17 cellular contexts compared by ENCODE assay signal in genomic region chr13:78299832-78300623, GRCh38.
DNase-seq lines count a peak whose midpoint lies in the region; ATAC-seq and TF ChIP-seq lines count a peak whose summit lies in the region.
"Had no signal": no experiment of that assay in that cellular context is flagged by ENCODE, and none has a peak within 500 bp of the region (broad histone marks: within the 10 kb centered on the region; RNA-seq: fewer than 3 reads in every experiment).

No MANE protein-coding gene starts in this region.

- peak; percentile 51 for ATAC-seq in GM19372 (IDR thresholded peaks at IDR 0.05; ENCODE audit: low read depth, unreplicated experiment)
- peak; percentile 92 for ATAC-seq in HG02610 (IDR thresholded peaks at IDR 0.05; ENCODE audit: unreplicated experiment)
- peak; percentile 68 for ATAC-seq in HG03342 (IDR thresholded peaks at IDR 0.05; ENCODE audit: unreplicated experiment)
- no peak for ATAC-seq in T-helper 17 cell
- ATAC-seq: gastrocnemius medialis had no signal

- H3K4me1 ChIP-seq in right atrium auricular region = no peaks in the 10 kb centered on the region
- H3K4me1 ChIP-seq: gastrocnemius medialis, prostate gland, uterus had no signal

- CTCF ChIA-PET in Calu3 (lab: Charles Lee) = no interaction called here

- DNase-seq in GM13977 (ENCODE audit: low spot score) = peak; percentile 2
- DNase-seq in Calu3 = no peak
- DNase-seq in T-helper 17 cell = no peak
- DNase-seq in right atrium auricular region (ENCODE audit: low spot score) = no peak
- DNase-seq in caudate nucleus (lab: John Stamatoyannopoulos, UW) = no peak
- DNase-seq: activated CD4-positive, alpha-beta memory T cell treated with anti-CD3 and anti-CD28 coated beads for 36 hours; activated gamma-delta T cell; gastrocnemius medialis; kidney; NCI-H1048; NCI-H510A; uterus had no signal

- no peaks in the 10 kb centered on the region for H3K9me3 ChIP-seq in T-helper 17 cell (ENCODE audit: control insufficient read depth, low read length, poor library complexity, severe bottlenecking)
- no peaks in the 10 kb centered on the region for H3K9me3 ChIP-seq in right atrium auricular region
- H3K9me3 ChIP-seq: gastrocnemius medialis, prostate gland, uterus had no signal

- no peaks in the 10 kb centered on the region for H3K36me3 ChIP-seq in right atrium auricular region
- H3K36me3 ChIP-seq: gastrocnemius medialis, prostate gland, uterus had no signal

- no TSS peak for BruUV-seq in Calu3 (replicated peaks; lab: Mats Ljungman, UMichigan)

- TF ChIP-seq CTCF in GM13977 (IDR thresholded peaks at IDR 0.05; ENCODE audit: extremely low read depth, insufficient read depth, missing control alignments) (no peak), Calu3 (IDR thresholded peaks at IDR 0.05; ENCODE audit: unreplicated experiment) (no peak), right atrium auricular region (IDR thresholded peaks at IDR 0.05) (no peak)

- in situ Hi-C loops in GM13977 (cut with MboI; ENCODE audit: low pct_unique_long_range_greater_than_20kb, low sequenced_read_pairs, unreplicated experiment) = no loop called here

- intact Hi-C loops in Calu3 (cut with micrococcal nuclease; ENCODE audit: unreplicated experiment) = no loop called here

- H3K27ac ChIP-seq in right atrium auricular region (no peak overlapping the region), caudate nucleus (ENCODE audit: low read depth, low read length) (no peak overlapping the region)
- H3K27ac ChIP-seq: gastrocnemius medialis, prostate gland, uterus had no signal

- H3K27ac Mint-ChIP-seq in Calu3 (ENCODE audit: unreplicated experiment) = no peak overlapping the region
- H3K27ac Mint-ChIP-seq in T-helper 17 cell = no peak overlapping the region
- H3K27ac Mint-ChIP-seq: activated CD4-positive, alpha-beta memory T cell treated with anti-CD3 and anti-CD28 coated beads for 36 hours; T-helper 2 cell treated with Interferon-gamma antibody and Interleukin-4, amounts not matched to agents 5 μg/mL and 100 μg/mL, for 36 hours had no signal

- H3K27me3 ChIP-seq in right atrium auricular region = no peaks in the 10 kb centered on the region
- H3K27me3 ChIP-seq: gastrocnemius medialis, uterus had no signal

- H3K4me3 Mint-ChIP-seq in Calu3 (ENCODE audit: low read depth, unreplicated experiment) (no peak overlapping the region), T-helper 17 cell (no peak overlapping the region)
- H3K4me3 Mint-ChIP-seq: activated CD4-positive, alpha-beta memory T cell treated with anti-CD3 and anti-CD28 coated beads for 36 hours; T-helper 2 cell treated with Interferon-gamma antibody and Interleukin-4, amounts not matched to agents 5 μg/mL and 100 μg/mL, for 36 hours had no signal

- H3K36me3 Mint-ChIP-seq in Calu3 (ENCODE audit: insufficient read depth, unreplicated experiment) (no peaks in the 10 kb centered on the region), T-helper 17 cell (ENCODE audit: low read depth) (no peaks in the 10 kb centered on the region)
- H3K36me3 Mint-ChIP-seq: activated CD4-positive, alpha-beta memory T cell treated with anti-CD3 and anti-CD28 coated beads for 36 hours had no signal

- H3K4me1 Mint-ChIP-seq in Calu3 (ENCODE audit: low read depth, unreplicated experiment) (no peaks in the 10 kb centered on the region), T-helper 17 cell (no peaks in the 10 kb centered on the region)

- no peaks in the 10 kb centered on the region for H3K9me3 Mint-ChIP-seq in Calu3 (ENCODE audit: low read depth, unreplicated experiment)
- H3K9me3 Mint-ChIP-seq: activated CD4-positive, alpha-beta memory T cell treated with anti-CD3 and anti-CD28 coated beads for 36 hours; T-helper 2 cell treated with Interferon-gamma antibody and Interleukin-4, amounts not matched to agents 5 μg/mL and 100 μg/mL, for 36 hours had no signal

- H3K27me3 Mint-ChIP-seq in Calu3 (ENCODE audit: unreplicated experiment) = no peaks in the 10 kb centered on the region
- peaks cover 4% of the 10 kb centered on the region for H3K27me3 Mint-ChIP-seq in T-helper 17 cell
- H3K27me3 Mint-ChIP-seq: activated CD4-positive, alpha-beta memory T cell treated with anti-CD3 and anti-CD28 coated beads for 36 hours had no signal

- no peak overlapping the region for H3K4me3 ChIP-seq in right atrium auricular region
- H3K4me3 ChIP-seq: gastrocnemius medialis, prostate gland, uterus had no signal
